In the genomic region with DNA sequence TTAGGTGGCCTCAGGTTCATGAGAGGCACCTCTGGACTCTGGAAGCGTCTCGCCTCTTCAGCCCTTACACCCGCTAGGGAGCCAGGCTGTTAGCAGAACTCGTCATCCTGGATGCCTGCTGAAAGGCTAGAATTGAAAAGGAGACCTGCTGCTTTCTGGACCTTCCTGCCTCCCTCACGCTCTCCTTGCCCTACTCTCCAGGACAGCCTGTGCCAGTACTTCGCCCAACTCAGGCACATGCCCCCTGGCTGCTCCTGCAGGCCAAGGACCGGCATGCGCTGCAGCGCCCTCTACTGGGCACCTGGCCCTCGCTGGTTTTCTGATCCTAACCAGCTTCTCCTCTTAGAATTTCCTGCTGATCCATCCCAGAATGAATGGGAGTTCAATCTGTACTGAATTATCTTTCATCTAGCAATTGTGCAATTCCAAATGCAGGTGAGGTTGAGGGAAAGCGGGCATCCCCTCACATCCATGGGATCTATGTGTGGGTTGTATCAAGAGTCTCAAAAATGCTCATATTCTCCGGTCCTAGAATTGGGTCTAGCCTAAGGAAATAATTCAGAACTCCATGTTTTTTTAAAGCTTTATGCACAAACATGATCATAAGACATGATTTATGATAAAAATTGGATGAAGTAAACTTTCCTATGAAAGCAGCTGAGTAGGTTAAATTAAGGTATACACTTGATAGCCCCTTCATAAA, we compare ENCODE assay signal across 8 cellular contexts.
DNase-seq lines count a peak whose midpoint lies in the region; ATAC-seq and TF ChIP-seq lines count a peak whose summit lies in the region.

No MANE protein-coding gene starts in this region.

- no peak for ATAC-seq in HG02840 (IDR thresholded peaks at IDR 0.05; ENCODE audit: low FRiP score, unreplicated experiment)

- DNase-seq in SIG-M5 treated with dmso at 0.1 percent for 504 hours (lab: John Stamatoyannopoulos, UW; ENCODE audit: unreplicated experiment): peak; percentile 75
- no peak for DNase-seq in SIG-M5 (lab: John Stamatoyannopoulos, UW)
- DNase-seq in NCI-H2196 treated with DMSO at 0.1 percent for 48 hours (lab: John Stamatoyannopoulos, UW; ENCODE audit: unreplicated experiment): peak; percentile 28
- DNase-seq in activated CD4-positive, alpha-beta T cell treated with anti-CD3 and anti-CD28 coated beads, Interleukin-2, amount 50 U/mL, for 1 hour: peak; percentile 77
- DNase-seq in choroid plexus epithelial cell (ENCODE audit: low read depth): peak; percentile 76
- DNase-seq in medulla oblongata (ENCODE audit: extremely low spot score): peak; percentile 47
- peak; percentile 39 to 45 for DNase-seq in stimulated activated CD8-positive, alpha-beta memory T cell treated with anti-CD3 and anti-CD28 coated beads, Interleukin-2, amount 100 ng/mL, for 1 hour (ENCODE audit: low read depth in 2 of 2)

- peak; percentile 99 for TF ChIP-seq CTCF in choroid plexus epithelial cell (conservative IDR thresholded peaks at IDR 0.05; ENCODE audit: low read depth, low read length)

- H3K4me3 ChIP-seq in choroid plexus epithelial cell (ENCODE audit: low read depth, low read length): no peak overlapping the region
